8 cellular contexts compared by ENCODE assay signal in genomic region chr5:151126199-151126645, GRCh38. TPM values are rescaled to one million over a fixed set of nuclear protein-coding genes. Genes with fewer than 3 reads are reported as not detected.
DNase-seq lines count a peak whose midpoint lies in the region; ATAC-seq and TF ChIP-seq lines count a peak whose summit lies in the region.

No MANE protein-coding gene starts in this region.

- peaks cover 15 to 46% (median 25%) of the 10 kb centered on the region in 4 donors for H3K4me1 Mint-ChIP-seq in CD4-positive, CD25-positive, alpha-beta regulatory T cell

- no peaks in the 10 kb centered on the region for H3K9me3 Mint-ChIP-seq in CD4-positive, CD25-positive, alpha-beta regulatory T cell

- H3K27me3 Mint-ChIP-seq in CD4-positive, CD25-positive, alpha-beta regulatory T cell, result no peaks in the 10 kb centered on the region

- DNase-seq in CD4-positive, CD25-positive, alpha-beta regulatory T cell, result peak; percentile 49 to 73 (median 69)
- DNase-seq in NB4 (ENCODE audit: low read depth) (peak; percentile 70), WERI-Rb-1 (peak; percentile 66), cardiac fibroblast (ENCODE audit: low read depth in 2 of 2) (peak; percentile 72 to 76), kidney glomerular epithelial cell (lab: John Stamatoyannopoulos, UW) (peak; percentile 41)
- peak; percentile 44 for DNase-seq in stimulated activated CD4-positive, alpha-beta T cell treated with anti-CD3 and anti-CD28 coated beads, Interleukin-2, amount 100 ng/mL, for 4 hours (ENCODE audit: low read depth)

- H3K27ac Mint-ChIP-seq in CD4-positive, CD25-positive, alpha-beta regulatory T cell, result peak overlapping the region; percentile 43 to 74 (median 53)

- H3K36me3 Mint-ChIP-seq in CD4-positive, CD25-positive, alpha-beta regulatory T cell, result peaks cover 57% of the 10 kb centered on the region

- no peak for TF ChIP-seq POLR2A in NB4 (IDR thresholded peaks at IDR 0.05; ENCODE audit: extremely low read depth, insufficient read length)

- H3K9me3 ChIP-seq in CD4-positive, CD25-positive, alpha-beta regulatory T cell (ENCODE audit: control insufficient read depth in 2 of 2, low read length in 2 of 2), result no peaks in the 10 kb centered on the region
- H3K9me3 ChIP-seq in WERI-Rb-1 (ENCODE audit: severe bottlenecking), result no peaks in the 10 kb centered on the region

- H3K4me1 ChIP-seq in CD4-positive, CD25-positive, alpha-beta regulatory T cell (ENCODE audit: control insufficient read depth, insufficient read depth, low read length, poor library complexity, severe bottlenecking), result peaks cover 13% of the 10 kb centered on the region

- TF ChIP-seq CTCF in NB4 (IDR thresholded peaks at IDR 0.05; ENCODE audit: low read depth, low read length), result peak; percentile 64
- TF ChIP-seq CTCF in WERI-Rb-1 (IDR thresholded peaks at IDR 0.05; ENCODE audit: low read depth, low read length), result peak; percentile 87
- peak; percentile 79 for TF ChIP-seq CTCF in cardiac fibroblast (IDR thresholded peaks at IDR 0.05; ENCODE audit: low read depth, low read length)

- H3K4me3 ChIP-seq in CD4-positive, CD25-positive, alpha-beta regulatory T cell (ENCODE audit: low read depth, low read length), result no peak overlapping the region
- no peak overlapping the region for H3K4me3 ChIP-seq in NB4 (ENCODE audit: low read depth, low read length)
- no peak overlapping the region for H3K4me3 ChIP-seq in WERI-Rb-1 (ENCODE audit: low read depth, low read length)
- H3K4me3 ChIP-seq in cardiac fibroblast (replicated peaks in 1 of 2; ENCODE audit: low read depth in 2 of 2, low read length in 2 of 2), result no peak overlapping the region

- no peaks in the 10 kb centered on the region for H3K27me3 ChIP-seq in CD4-positive, CD25-positive, alpha-beta regulatory T cell (ENCODE audit: control insufficient read depth, insufficient read depth, low read length)
- no peaks in the 10 kb centered on the region for H3K27me3 ChIP-seq in WERI-Rb-1 (ENCODE audit: insufficient read depth, low read depth, severe bottlenecking)

- peaks cover 95% of the 10 kb centered on the region for H3K36me3 ChIP-seq in CD4-positive, CD25-positive, alpha-beta regulatory T cell (ENCODE audit: control insufficient read depth, insufficient read depth, low read length)
- H3K36me3 ChIP-seq in WERI-Rb-1, result peaks cover 16% of the 10 kb centered on the region

- peak in 1 of 2 donors; percentile 18 for ATAC-seq in CD4-positive, CD25-positive, alpha-beta regulatory T cell (ENCODE audit: low read depth in 2 of 2)
- ATAC-seq in GM19467 (IDR thresholded peaks at IDR 0.05; ENCODE audit: unreplicated experiment), result peak; percentile 40
- ATAC-seq in HG03469 (IDR thresholded peaks at IDR 0.05; ENCODE audit: unreplicated experiment), result no peak

- no peak overlapping the region for H3K27ac ChIP-seq in CD4-positive, CD25-positive, alpha-beta regulatory T cell (ENCODE audit: insufficient read depth, low read length, poor library complexity, severe bottlenecking)
- no peak overlapping the region for H3K27ac ChIP-seq in WERI-Rb-1

- H3K4me3 Mint-ChIP-seq in CD4-positive, CD25-positive, alpha-beta regulatory T cell, result no peak overlapping the region

RNA-seq across cellular contexts. Expression of gene ANXA6, which starts 31.4 kb away (rescaled TPM):
- 364 TPM for total RNA-seq in CD4-positive, CD25-positive, alpha-beta regulatory T cell
- 100 to 1,000 TPM; 171 to 329 (median 244) TPM for polyA plus RNA-seq in CD4-positive, CD25-positive, alpha-beta regulatory T cell

RNA-seq across cellular contexts. Expression of gene TNIP1, which starts 45.4 kb away (rescaled TPM):
- 259 TPM for total RNA-seq in CD4-positive, CD25-positive, alpha-beta regulatory T cell
- 10 to 100 TPM; 46.9 to 71.5 (median 59.8) TPM for polyA plus RNA-seq in CD4-positive, CD25-positive, alpha-beta regulatory T cell
